In the genomic region with DNA sequence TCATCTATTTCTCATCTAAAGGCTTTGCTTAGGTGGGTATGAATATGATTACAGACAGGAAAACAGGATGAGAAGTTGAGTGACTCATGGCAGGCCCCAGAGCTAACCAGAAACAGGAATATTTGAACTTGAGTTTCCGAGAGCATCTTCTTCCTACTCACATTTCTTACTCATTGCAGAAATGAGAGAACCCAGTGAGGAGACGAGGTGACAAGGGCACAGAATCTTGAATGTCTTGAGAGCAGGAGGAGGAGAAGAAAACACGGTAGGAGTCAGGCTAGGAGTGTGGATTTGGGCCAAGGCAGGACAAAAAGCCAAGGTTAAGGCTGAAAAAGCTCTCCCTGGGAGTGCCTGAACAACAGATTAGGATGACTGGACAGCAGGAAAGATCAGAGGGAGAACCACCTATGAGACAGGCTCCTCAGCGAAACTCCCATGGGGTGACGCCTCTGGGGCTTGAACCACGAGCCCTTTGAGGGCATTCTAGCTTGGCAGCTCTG, we compare ENCODE assay signal across 8 cellular contexts. TPM values are rescaled to one million over a fixed set of nuclear protein-coding genes. Genes with fewer than 3 reads are reported as not detected.
A peak's percentile ranks its signal among the peaks of the same experiment; 100 is the strongest.
DNase-seq lines count a peak whose midpoint lies in the region; ATAC-seq and TF ChIP-seq lines count a peak whose summit lies in the region.
"Had no signal": no experiment of that assay in that cellular context is flagged by ENCODE, and none has a peak within 500 bp of the region (broad histone marks: within the 10 kb centered on the region; RNA-seq: fewer than 3 reads in every experiment).

No MANE protein-coding gene starts in this region.

- H3K27ac Mint-ChIP-seq in activated naive CD4-positive, alpha-beta T cell treated with anti-CD3 and anti-CD28 coated beads, Interleukin-2, amount 50 U/mL, for 24 hours: peak overlapping the region; percentile 94

- DNase-seq in ovary: peak; percentile 53 to 76 (median 63)
- DNase-seq in middle frontal gyrus (ENCODE audit: extremely low spot score, low spot score): no peak
- DNase-seq: RPMI8226, tibial artery had no signal

- H3K9me3 Mint-ChIP-seq in activated naive CD4-positive, alpha-beta T cell treated with anti-CD3 and anti-CD28 coated beads, Interleukin-2, amount 50 U/mL, for 24 hours: no peaks in the 10 kb centered on the region

- TF ChIP-seq POLR2A in ovary (IDR thresholded peaks at IDR 0.05): no peak

- no peaks in the 10 kb centered on the region for H3K9me3 ChIP-seq in HUES48 (ENCODE audit: control insufficient read depth, insufficient read depth, low read length)
- H3K9me3 ChIP-seq in ovary: no peaks in the 10 kb centered on the region
- H3K9me3 ChIP-seq: tibial artery had no signal

- H3K4me1 ChIP-seq in HUES48 (ENCODE audit: control insufficient read depth, insufficient read depth, low read length): peaks cover 10% of the 10 kb centered on the region; the same call in 1 of the 2 replicates
- peaks cover 12% of the 10 kb centered on the region for H3K4me1 ChIP-seq in ovary (ENCODE audit: insufficient read depth)

- 13 to 36% (median 21%) methylated on average over 6 of the region's 6 CpGs for WGBS in ovary, 3 donors

- H3K36me3 Mint-ChIP-seq in activated naive CD4-positive, alpha-beta T cell treated with anti-CD3 and anti-CD28 coated beads, Interleukin-2, amount 50 U/mL, for 24 hours: peaks cover 13% of the 10 kb centered on the region

- H3K4me1 Mint-ChIP-seq in activated naive CD4-positive, alpha-beta T cell treated with anti-CD3 and anti-CD28 coated beads, Interleukin-2, amount 50 U/mL, for 24 hours: peaks cover 40% of the 10 kb centered on the region

- intact Hi-C loops in ovary (cut with DNase I): no loop called here

- peak overlapping the region; percentile 78 for H3K4me3 Mint-ChIP-seq in activated naive CD4-positive, alpha-beta T cell treated with anti-CD3 and anti-CD28 coated beads, Interleukin-2, amount 50 U/mL, for 24 hours

- no peak for TF ChIP-seq EP300 in ovary (IDR thresholded peaks at IDR 0.05)

- no peaks in the 10 kb centered on the region for H3K27me3 Mint-ChIP-seq in activated naive CD4-positive, alpha-beta T cell treated with anti-CD3 and anti-CD28 coated beads, Interleukin-2, amount 50 U/mL, for 24 hours

- ATAC-seq in GM21447 (IDR thresholded peaks at IDR 0.05; ENCODE audit: unreplicated experiment) (no peak), esophagus mucosa (no peak)

- H3K4me3 ChIP-seq in HUES48 (ENCODE audit: low read depth, low read length) (no peak overlapping the region), ovary (no peak overlapping the region)
- H3K4me3 ChIP-seq: tibial artery had no signal

- H3K27me3 ChIP-seq in HUES48 (ENCODE audit: control insufficient read depth, insufficient read depth, low read length) (no peaks in the 10 kb centered on the region), ovary (no peaks in the 10 kb centered on the region)
- H3K27me3 ChIP-seq: tibial artery had no signal

- no peak overlapping the region for H3K9ac ChIP-seq in HUES48 (ENCODE audit: low read depth, low read length)

- no peak for TF ChIP-seq CTCF in ovary (IDR thresholded peaks at IDR 0.05)

- H3K36me3 ChIP-seq in HUES48 (ENCODE audit: control insufficient read depth, insufficient read depth, low read length) (peaks cover 9% of the 10 kb centered on the region), ovary (no peaks in the 10 kb centered on the region)

- peak overlapping the region; percentile 10 for H3K27ac ChIP-seq in HUES48 (ENCODE audit: low read depth, low read length)
- H3K27ac ChIP-seq in ovary: peak overlapping the region; percentile 67 to 73
- H3K27ac ChIP-seq: tibial artery had no signal

RNA-seq across cellular contexts. Expression of a gene that starts 3.0 kb away (rescaled TPM):
- total RNA-seq in ovary: 100 to 1,000 TPM in 6 of 7 donors, 10 to 100 TPM in 1; 98.7 to 233 (median 163) TPM
- polyA plus RNA-seq in ovary: 100 to 1,000 TPM; 114 to 255 TPM
- total RNA-seq in esophagus mucosa: 324 TPM

RNA-seq across cellular contexts. Expression of a gene that starts 21.8 kb away (rescaled TPM):
- total RNA-seq in ovary: 10 to 100 TPM; 14.7 to 35.8 (median 24.4) TPM
- 1 to 10 TPM; 7.2 to 8.9 TPM for polyA plus RNA-seq in ovary
- 25.8 TPM for total RNA-seq in esophagus mucosa

RNA-seq across cellular contexts. Expression of a gene that starts 22.8 kb away (rescaled TPM):
- 10 to 100 TPM; 22.1 to 38.3 (median 26.6) TPM for total RNA-seq in ovary
- polyA plus RNA-seq in ovary: 10 to 100 TPM; 26.9 to 36.2 TPM
- 30.8 TPM for total RNA-seq in esophagus mucosa

RNA-seq across cellular contexts. Expression of a gene that starts 23.0 kb away (rescaled TPM):
- total RNA-seq in ovary: 10 to 100 TPM; 17.8 to 28.1 (median 26.2) TPM
- 10 to 100 TPM; 19.1 to 34.7 TPM for polyA plus RNA-seq in ovary
- 23.0 TPM for total RNA-seq in esophagus mucosa
